ENCODE assay signal across 8 cellular contexts in genomic region chr4:141346144-141346543, GRCh38.
DNase-seq lines count a peak whose midpoint lies in the region; ATAC-seq and TF ChIP-seq lines count a peak whose summit lies in the region.

No MANE protein-coding gene starts in this region.

- peaks cover 24% of the 10 kb centered on the region for H3K27me3 Mint-ChIP-seq in stimulated activated memory B cell treated with anti-CD40 and anti-IgM and Interleukin-4, amounts not matched to agents 10 μg/mL and 1 μg/mL and 100 μg/mL, for 72 hours

- H3K4me1 Mint-ChIP-seq in stimulated activated memory B cell treated with anti-CD40 and anti-IgM and Interleukin-4, amounts not matched to agents 10 μg/mL and 1 μg/mL and 100 μg/mL, for 72 hours: peaks cover 12% of the 10 kb centered on the region

- H3K27ac Mint-ChIP-seq in stimulated activated memory B cell treated with anti-CD40 and anti-IgM and Interleukin-4, amounts not matched to agents 10 μg/mL and 1 μg/mL and 100 μg/mL, for 72 hours: no peak overlapping the region

- DNase-seq in GM10266 (ENCODE audit: extremely low spot score) (peak; percentile 32), HPDE6-E6E7 (ENCODE audit: extremely low spot score) (peak; percentile 23), SHP77 treated with DMSO at 0.1 percent for 48 hours (lab: John Stamatoyannopoulos, UW) (peak; percentile 1), fibroblast of the aortic adventitia (ENCODE audit: low read depth) (peak; percentile 80), renal cortical epithelial cell (ENCODE audit: low read depth) (peak; percentile 63), DMS79 treated with DMSO at 0.1 percent for 48 hours (lab: John Stamatoyannopoulos, UW) (no peak)

- no peaks in the 10 kb centered on the region for H3K9me3 Mint-ChIP-seq in stimulated activated memory B cell treated with anti-CD40 and anti-IgM and Interleukin-4, amounts not matched to agents 10 μg/mL and 1 μg/mL and 100 μg/mL, for 72 hours

- no peak overlapping the region for H3K4me3 ChIP-seq in fibroblast of the aortic adventitia (ENCODE audit: low read depth, low read length)

- TF ChIP-seq CTCF in GM10266 (IDR thresholded peaks at IDR 0.05; ENCODE audit: control insufficient read depth, insufficient read depth, low read depth, missing control alignments): peak; percentile 32
- TF ChIP-seq CTCF in fibroblast of the aortic adventitia (IDR thresholded peaks at IDR 0.05; ENCODE audit: insufficient read depth, low read length): peak; percentile 65

- no peak for ATAC-seq in GM18520 (IDR thresholded peaks at IDR 0.05; ENCODE audit: unreplicated experiment)
- ATAC-seq in stimulated activated memory B cell treated with anti-CD40 and anti-IgM and Interleukin-4, amounts not matched to agents 10 μg/mL and 1 μg/mL and 100 μg/mL, for 72 hours: no peak

- H3K36me3 Mint-ChIP-seq in stimulated activated memory B cell treated with anti-CD40 and anti-IgM and Interleukin-4, amounts not matched to agents 10 μg/mL and 1 μg/mL and 100 μg/mL, for 72 hours: no peaks in the 10 kb centered on the region

- H3K4me3 Mint-ChIP-seq in stimulated activated memory B cell treated with anti-CD40 and anti-IgM and Interleukin-4, amounts not matched to agents 10 μg/mL and 1 μg/mL and 100 μg/mL, for 72 hours: no peak overlapping the region
